8 cellular contexts compared by ENCODE assay signal in the genomic region with DNA sequence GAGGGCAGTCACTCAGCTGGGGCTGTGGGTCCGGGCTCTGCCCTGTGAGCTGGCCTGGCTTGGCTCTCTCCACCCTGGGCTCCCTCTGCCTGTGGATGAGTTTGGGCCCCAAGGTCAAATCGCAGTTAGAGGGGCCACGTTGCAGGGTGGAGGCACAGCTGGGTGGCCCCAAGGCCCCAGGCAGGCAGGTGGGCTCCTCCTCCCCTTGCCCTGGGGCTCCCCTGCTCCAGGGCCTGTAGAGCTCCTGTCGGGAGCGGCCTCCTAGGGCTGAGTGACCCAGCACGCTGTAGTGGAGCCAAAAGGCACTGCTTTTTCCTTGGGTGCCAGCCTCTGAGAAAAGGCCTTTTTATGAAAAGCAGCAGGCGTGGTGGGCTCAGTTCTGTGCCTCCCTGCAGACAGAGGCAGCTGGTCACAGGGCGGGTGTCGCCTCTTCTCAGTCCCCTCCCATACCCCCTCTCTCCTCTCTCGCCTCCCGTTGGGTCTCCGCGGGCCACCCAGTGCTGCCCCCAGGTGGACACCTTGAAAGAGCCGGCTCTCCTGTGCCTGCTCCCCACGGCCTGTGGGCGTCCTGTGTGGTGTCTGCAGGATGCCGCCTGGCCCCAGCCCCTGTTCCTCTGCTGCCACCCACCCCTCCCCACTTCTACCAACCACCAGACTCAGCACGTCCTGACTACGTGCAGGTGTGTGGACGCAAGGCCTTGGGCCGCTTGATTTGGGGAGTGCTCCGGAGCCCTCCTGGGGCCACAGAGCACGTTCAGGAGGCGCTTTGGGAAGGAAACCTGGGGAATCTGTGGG. TPM values are rescaled to one million over a fixed set of nuclear protein-coding genes. Genes with fewer than 3 reads are reported as not detected.
DNase-seq lines count a peak whose midpoint lies in the region; ATAC-seq, FAIRE-seq and TF ChIP-seq lines count a peak whose summit lies in the region.

No MANE protein-coding gene starts in this region.

- no peak overlapping the region for H3K27ac Mint-ChIP-seq in activated CD8-positive, alpha-beta memory T cell treated with anti-CD3 and anti-CD28 coated beads, Interleukin-2, amount 10 ng/mL, durations not matched to agents 7 days and 5 days
- H3K27ac Mint-ChIP-seq in nephron progenitor cell = no peak overlapping the region

- FAIRE-seq in GM18507 (lab: Jason Lieb, UNC) = no peak

- in situ Hi-C loops in ACHN (cut with HindIII; ENCODE audit: low pct_ligation_motif_present, low pct_unique_long_range_greater_than_20kb, low sequenced_read_pairs) = no loop called here

- no peak overlapping the region for H3K4me3 Mint-ChIP-seq in activated CD8-positive, alpha-beta memory T cell treated with anti-CD3 and anti-CD28 coated beads, Interleukin-2, amount 10 ng/mL, durations not matched to agents 7 days and 5 days
- H3K4me3 Mint-ChIP-seq in nephron progenitor cell = no peak overlapping the region

- H3K36me3 Mint-ChIP-seq in activated CD8-positive, alpha-beta memory T cell treated with anti-CD3 and anti-CD28 coated beads, Interleukin-2, amount 10 ng/mL, durations not matched to agents 7 days and 5 days = peaks cover 44% of the 10 kb centered on the region
- peaks cover 49% of the 10 kb centered on the region for H3K36me3 Mint-ChIP-seq in nephron progenitor cell (ENCODE audit: low read depth)

- ATAC-seq in activated CD8-positive, alpha-beta memory T cell treated with anti-CD3 and anti-CD28 coated beads, Interleukin-2, amount 10 ng/mL, durations not matched to agents 7 days and 5 days = peak; percentile 81
- no peak for ATAC-seq in GM21786 (IDR thresholded peaks at IDR 0.05; ENCODE audit: unreplicated experiment)

- CTCF ChIA-PET in activated CD8-positive, alpha-beta memory T cell treated with anti-CD3 and anti-CD28 coated beads, Interleukin-2, amount 10 ng/mL, durations not matched to agents 7 days and 5 days (lab: Charles Lee) = interaction anchor here (0.7 to 0.8 kb wide), 2 partner anchors 9 to 146 kb away, joined by 3 read pairs; no protein-coding TSS in a partner anchor

- H3K36me3 ChIP-seq in thyroid gland = peaks cover 4 to 16% of the 10 kb centered on the region in 2 donors

- intact Hi-C loops in thyroid gland (cut with DNase I) = no loop called here

- no peaks in the 10 kb centered on the region for H3K9me3 ChIP-seq in thyroid gland

- 39 to 64% methylated on average over 15 to 20 of the region's 24 CpGs for WGBS in thyroid gland, 2 donors

- H3K9me3 Mint-ChIP-seq in activated CD8-positive, alpha-beta memory T cell treated with anti-CD3 and anti-CD28 coated beads, Interleukin-2, amount 10 ng/mL, durations not matched to agents 7 days and 5 days (ENCODE audit: low read depth) = peaks cover 6% of the 10 kb centered on the region
- H3K9me3 Mint-ChIP-seq in nephron progenitor cell = peaks cover 18% of the 10 kb centered on the region

- no peak overlapping the region for H3K27ac ChIP-seq in thyroid gland

- TF ChIP-seq POLR2A in erythroblast (IDR thresholded peaks at IDR 0.05; ENCODE audit: low read length) (no peak), thyroid gland (IDR thresholded peaks at IDR 0.05) (no peak)

- H3K4me1 Mint-ChIP-seq in activated CD8-positive, alpha-beta memory T cell treated with anti-CD3 and anti-CD28 coated beads, Interleukin-2, amount 10 ng/mL, durations not matched to agents 7 days and 5 days = peaks cover 18% of the 10 kb centered on the region
- peaks cover 30% of the 10 kb centered on the region for H3K4me1 Mint-ChIP-seq in nephron progenitor cell

- H3K4me1 ChIP-seq in thyroid gland = peaks cover 0 to 5% of the 10 kb centered on the region in 2 donors

- no peaks in the 10 kb centered on the region for H3K27me3 Mint-ChIP-seq in activated CD8-positive, alpha-beta memory T cell treated with anti-CD3 and anti-CD28 coated beads, Interleukin-2, amount 10 ng/mL, durations not matched to agents 7 days and 5 days
- H3K27me3 Mint-ChIP-seq in nephron progenitor cell (ENCODE audit: low read depth, poor library complexity) = peaks cover 9% of the 10 kb centered on the region

- TF ChIP-seq CTCF in nephron progenitor cell (IDR thresholded peaks at IDR 0.05) = peak; percentile 67
- peak in 5 of 6 experiments; percentile 34 to 74 (median 45) for TF ChIP-seq CTCF in thyroid gland (IDR thresholded peaks at IDR 0.05)

- H3K4me3 ChIP-seq in thyroid gland (replicated peaks in 1 of 3) = no peak overlapping the region

- H3K27me3 ChIP-seq in thyroid gland = no peaks in the 10 kb centered on the region

- DNase-seq in ACHN (peak; percentile 37), GM18507 (ENCODE audit: extremely low spot score, insufficient read length, low read depth) (peak; percentile 48), NCI-H345 treated with DMSO at 0.1 percent for 48 hours (lab: John Stamatoyannopoulos, UW; ENCODE audit: unreplicated experiment) (peak; percentile 43), erythroblast (lab: John Stamatoyannopoulos, UW) (peak; percentile 75 to 81), nephron progenitor cell (peak; percentile 85), thyroid gland (peak; percentile 55 to 63)
- DNase-seq in activated CD8-positive, alpha-beta memory T cell treated with anti-CD3 and anti-CD28 coated beads, Interleukin-2, amount 10 ng/mL, durations not matched to agents 7 days and 5 days = peak; percentile 77

RNA-seq across cellular contexts. Expression of gene SS18L1, which starts 13.2 kb away (rescaled TPM):
- 10 to 100 TPM; 19.5 to 23.0 TPM for total RNA-seq in activated CD8-positive, alpha-beta memory T cell treated with anti-CD3 and anti-CD28 coated beads, Interleukin-2, amount 10 ng/mL, durations not matched to agents 7 days and 5 days
- total RNA-seq in thyroid gland = 10 to 100 TPM; 12.2 to 22.0 (median 15.2) TPM

RNA-seq across cellular contexts. Expression of gene PSMA7, which starts 13.6 kb away (rescaled TPM):
- total RNA-seq in activated CD8-positive, alpha-beta memory T cell treated with anti-CD3 and anti-CD28 coated beads, Interleukin-2, amount 10 ng/mL, durations not matched to agents 7 days and 5 days = 100 to 1,000 TPM; 287 to 359 TPM
- total RNA-seq in thyroid gland = 100 to 1,000 TPM; 213 to 288 (median 261) TPM

RNA-seq across cellular contexts. Expression of gene MTG2, which starts 26.0 kb away (rescaled TPM):
- 10 to 100 TPM; 34.0 to 40.1 TPM for total RNA-seq in activated CD8-positive, alpha-beta memory T cell treated with anti-CD3 and anti-CD28 coated beads, Interleukin-2, amount 10 ng/mL, durations not matched to agents 7 days and 5 days
- total RNA-seq in thyroid gland = 10 to 100 TPM; 21.6 to 38.2 (median 33.4) TPM

RNA-seq across cellular contexts. Expression of gene LSM14B, which starts 34.5 kb away (rescaled TPM):
- 10 to 100 TPM; 34.6 to 34.8 TPM for total RNA-seq in activated CD8-positive, alpha-beta memory T cell treated with anti-CD3 and anti-CD28 coated beads, Interleukin-2, amount 10 ng/mL, durations not matched to agents 7 days and 5 days
- 10 to 100 TPM; 25.3 to 27.9 (median 25.6) TPM for total RNA-seq in thyroid gland
